Comparison of ENCODE assay signal across 25 cellular contexts in the genomic region with DNA sequence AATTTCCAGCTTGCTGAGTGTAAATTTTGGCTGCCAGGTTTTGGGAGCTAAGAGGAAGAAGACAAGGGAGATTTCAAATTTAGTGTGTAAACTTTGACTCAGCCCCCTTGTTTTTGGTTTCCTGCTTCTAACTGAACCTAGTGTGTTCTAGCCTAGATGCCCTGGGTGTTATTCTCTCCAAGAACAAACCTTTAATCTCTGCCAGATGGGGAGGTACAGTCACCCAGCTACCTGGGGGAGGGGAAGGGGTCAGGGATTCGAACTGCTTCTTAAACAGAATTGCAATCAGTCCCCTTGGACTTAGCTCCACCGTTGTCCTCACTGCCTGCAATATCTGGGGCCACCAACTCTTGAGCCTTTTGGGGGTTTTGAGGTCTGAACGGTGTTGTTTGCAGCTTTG.
"Had no signal": no experiment of that assay in that cellular context is flagged by ENCODE, and none has a peak within 500 bp of the region (broad histone marks: within the 10 kb centered on the region; RNA-seq: fewer than 3 reads in every experiment).

No MANE protein-coding gene starts in this region.

- H3K27ac Mint-ChIP-seq: activated B cell treated with CpG ODN at 0.5 μM for 24 hours; activated CD4-positive, alpha-beta memory T cell treated with anti-CD3 and anti-CD28 coated beads for 36 hours; activated CD4-positive, alpha-beta T cell treated with anti-CD3 and anti-CD28 coated beads, Interleukin-2, amount 10 ng/mL, durations not matched to agents 7 days and 5 days; activated naive CD4-positive, alpha-beta T cell treated with anti-CD3 and anti-CD28 coated beads for 36 hours; activated naive CD8-positive, alpha-beta T cell; activated T-helper 17 cell treated with anti-CD3 and anti-CD28 coated beads, Interleukin-2, amount 50 U/mL, for 72 hours; T-helper 17 cell had no signal

- H3K9me3 Mint-ChIP-seq: activated CD4-positive, alpha-beta memory T cell treated with anti-CD3 and anti-CD28 coated beads for 36 hours; activated CD4-positive, alpha-beta T cell treated with anti-CD3 and anti-CD28 coated beads, Interleukin-2, amount 10 ng/mL, durations not matched to agents 7 days and 5 days; activated T-cell treated with anti-CD3 and anti-CD28 coated beads, Interleukin-2, amount 50 U/mL, for 4 hours; activated T-helper 17 cell treated with anti-CD3 and anti-CD28 coated beads, Interleukin-2, amount 50 U/mL, for 72 hours had no signal

- ATAC-seq: activated T-cell treated with anti-CD3 and anti-CD28 coated beads, Interleukin-2, amount 50 U/mL, for 4 hours; activated T-helper 17 cell treated with anti-CD3 and anti-CD28 coated beads, Interleukin-2, amount 50 U/mL, for 72 hours; PC-3; T-helper 17 cell had no signal

- H3K36me3 Mint-ChIP-seq: activated CD4-positive, alpha-beta memory T cell treated with anti-CD3 and anti-CD28 coated beads for 36 hours had no signal

- H3K27me3 Mint-ChIP-seq: activated CD4-positive, alpha-beta memory T cell treated with anti-CD3 and anti-CD28 coated beads for 36 hours had no signal

- H3K4me1 Mint-ChIP-seq: activated B cell treated with CpG ODN at 0.5 μM for 24 hours; activated CD4-positive, alpha-beta T cell treated with anti-CD3 and anti-CD28 coated beads, Interleukin-2, amount 10 ng/mL, durations not matched to agents 7 days and 5 days; activated T-helper 17 cell treated with anti-CD3 and anti-CD28 coated beads, Interleukin-2, amount 50 U/mL, for 72 hours; T-helper 17 cell had no signal

- H3K4me3 Mint-ChIP-seq: activated B cell treated with CpG ODN at 0.5 μM for 24 hours; activated CD4-positive, alpha-beta memory T cell treated with anti-CD3 and anti-CD28 coated beads for 36 hours; activated CD4-positive, alpha-beta T cell treated with anti-CD3 and anti-CD28 coated beads, Interleukin-2, amount 10 ng/mL, durations not matched to agents 7 days and 5 days; activated naive CD4-positive, alpha-beta T cell treated with anti-CD3 and anti-CD28 coated beads for 36 hours; activated naive CD8-positive, alpha-beta T cell; activated T-cell treated with anti-CD3 and anti-CD28 coated beads, Interleukin-2, amount 50 U/mL, for 4 hours; activated T-helper 17 cell treated with anti-CD3 and anti-CD28 coated beads, Interleukin-2, amount 50 U/mL, for 72 hours; T-helper 17 cell had no signal

- DNase-seq: activated B cell treated with CpG ODN at 0.5 μM for 24 hours; activated CD4-positive, alpha-beta memory T cell treated with anti-CD3 and anti-CD28 coated beads for 36 hours; activated CD4-positive, alpha-beta T cell treated with anti-CD3 and anti-CD28 coated beads for 1 hour; activated CD4-positive, alpha-beta T cell treated with anti-CD3 and anti-CD28 coated beads, Interleukin-2, amount 10 ng/mL, durations not matched to agents 7 days and 5 days; activated CD8-positive, alpha-beta memory T cell treated with anti-CD3 and anti-CD28 coated beads for 24 hours; activated gamma-delta T cell; activated naive CD4-positive, alpha-beta T cell treated with anti-CD3 and anti-CD28 coated beads for 36 hours; activated T-cell treated with anti-CD3 and anti-CD28 coated beads, Interleukin-2, amount 50 U/mL, for 4 hours; anterior cingulate cortex; caudate nucleus; KBM-7; NCI-H1092; NCI-H1417 treated with DMSO at 0.1 percent for 48 hours; NCI-H1694; NCI-H2029; NCI-H2107; NCI-H2171 treated with DMSO at 0.1 percent for 48 hours; NCI-H226; NCI-H526 treated with DMSO at 0.1 percent for 48 hours; PC-3; SHP77; T-helper 17 cell; T-helper 9 cell had no signal
